Comparison of ENCODE assay signal across 2 cellular contexts in genomic region chr18:57334383-57334782, GRCh38.
TF ChIP-seq lines count a peak whose summit lies in the region.

No MANE protein-coding gene starts in this region.

TF ChIP-seq in GM23338, 12 proteins besides CTCF, POLR2A, EP300 and RAD21 (continued from another document):
- TF ChIP-seq, protein P1, sequence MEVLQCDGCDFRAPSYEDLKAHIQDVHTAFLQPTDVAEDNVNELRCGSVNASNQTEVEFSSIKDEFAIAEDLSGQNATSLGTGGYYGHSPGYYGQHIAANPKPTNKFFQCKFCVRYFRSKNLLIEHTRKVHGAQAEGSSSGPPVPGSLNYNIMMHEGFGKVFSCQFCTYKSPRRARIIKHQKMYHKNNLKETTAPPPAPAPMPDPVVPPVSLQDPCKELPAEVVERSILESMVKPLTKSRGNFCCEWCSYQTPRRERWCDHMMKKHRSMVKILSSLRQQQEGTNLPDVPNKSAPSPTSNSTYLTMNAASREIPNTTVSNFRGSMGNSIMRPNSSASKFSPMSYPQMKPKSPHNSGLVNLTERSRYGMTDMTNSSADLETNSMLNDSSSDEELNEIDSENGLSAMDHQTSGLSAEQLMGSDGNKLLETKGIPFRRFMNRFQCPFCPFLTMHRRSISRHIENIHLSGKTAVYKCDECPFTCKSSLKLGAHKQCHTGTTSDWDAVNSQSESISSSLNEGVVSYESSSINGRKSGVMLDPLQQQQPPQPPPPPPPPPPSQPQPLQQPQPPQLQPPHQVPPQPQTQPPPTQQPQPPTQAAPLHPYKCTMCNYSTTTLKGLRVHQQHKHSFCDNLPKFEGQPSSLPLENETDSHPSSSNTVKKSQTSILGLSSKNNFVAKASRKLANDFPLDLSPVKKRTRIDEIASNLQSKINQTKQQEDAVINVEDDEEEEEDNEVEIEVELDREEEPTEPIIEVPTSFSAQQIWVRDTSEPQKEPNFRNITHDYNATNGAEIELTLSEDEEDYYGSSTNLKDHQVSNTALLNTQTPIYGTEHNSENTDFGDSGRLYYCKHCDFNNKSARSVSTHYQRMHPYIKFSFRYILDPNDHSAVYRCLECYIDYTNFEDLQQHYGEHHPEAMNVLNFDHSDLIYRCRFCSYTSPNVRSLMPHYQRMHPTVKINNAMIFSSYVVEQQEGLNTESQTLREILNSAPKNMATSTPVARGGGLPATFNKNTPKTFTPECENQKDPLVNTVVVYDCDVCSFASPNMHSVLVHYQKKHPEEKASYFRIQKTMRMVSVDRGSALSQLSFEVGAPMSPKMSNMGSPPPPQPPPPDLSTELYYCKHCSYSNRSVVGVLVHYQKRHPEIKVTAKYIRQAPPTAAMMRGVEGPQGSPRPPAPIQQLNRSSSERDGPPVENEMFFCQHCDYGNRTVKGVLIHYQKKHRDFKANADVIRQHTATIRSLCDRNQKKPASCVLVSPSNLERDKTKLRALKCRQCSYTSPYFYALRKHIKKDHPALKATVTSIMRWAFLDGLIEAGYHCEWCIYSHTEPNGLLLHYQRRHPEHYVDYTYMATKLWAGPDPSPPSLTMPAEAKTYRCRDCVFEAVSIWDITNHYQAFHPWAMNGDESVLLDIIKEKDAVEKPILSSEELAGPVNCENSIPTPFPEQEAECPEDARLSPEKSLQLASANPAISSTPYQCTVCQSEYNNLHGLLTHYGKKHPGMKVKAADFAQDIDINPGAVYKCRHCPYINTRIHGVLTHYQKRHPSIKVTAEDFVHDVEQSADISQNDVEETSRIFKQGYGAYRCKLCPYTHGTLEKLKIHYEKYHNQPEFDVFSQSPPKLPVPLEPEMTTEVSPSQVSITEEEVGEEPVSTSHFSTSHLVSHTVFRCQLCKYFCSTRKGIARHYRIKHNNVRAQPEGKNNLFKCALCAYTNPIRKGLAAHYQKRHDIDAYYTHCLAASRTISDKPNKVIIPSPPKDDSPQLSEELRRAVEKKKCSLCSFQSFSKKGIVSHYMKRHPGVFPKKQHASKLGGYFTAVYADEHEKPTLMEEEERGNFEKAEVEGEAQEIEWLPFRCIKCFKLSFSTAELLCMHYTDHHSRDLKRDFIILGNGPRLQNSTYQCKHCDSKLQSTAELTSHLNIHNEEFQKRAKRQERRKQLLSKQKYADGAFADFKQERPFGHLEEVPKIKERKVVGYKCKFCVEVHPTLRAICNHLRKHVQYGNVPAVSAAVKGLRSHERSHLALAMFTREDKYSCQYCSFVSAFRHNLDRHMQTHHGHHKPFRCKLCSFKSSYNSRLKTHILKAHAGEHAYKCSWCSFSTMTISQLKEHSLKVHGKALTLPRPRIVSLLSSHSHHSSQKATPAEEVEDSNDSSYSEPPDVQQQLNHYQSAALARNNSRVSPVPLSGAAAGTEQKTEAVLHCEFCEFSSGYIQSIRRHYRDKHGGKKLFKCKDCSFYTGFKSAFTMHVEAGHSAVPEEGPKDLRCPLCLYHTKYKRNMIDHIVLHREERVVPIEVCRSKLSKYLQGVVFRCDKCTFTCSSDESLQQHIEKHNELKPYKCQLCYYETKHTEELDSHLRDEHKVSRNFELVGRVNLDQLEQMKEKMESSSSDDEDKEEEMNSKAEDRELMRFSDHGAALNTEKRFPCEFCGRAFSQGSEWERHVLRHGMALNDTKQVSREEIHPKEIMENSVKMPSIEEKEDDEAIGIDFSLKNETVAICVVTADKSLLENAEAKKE (CRISPR knock-in tag; IDR thresholded peaks at IDR 0.05) = no peak
- TF ChIP-seq JUNB (IDR thresholded peaks at IDR 0.05; ENCODE audit: unreplicated experiment) (no peak), ZNF114 (CRISPR knock-in tag; IDR thresholded peaks at IDR 0.05) (no peak)

TF ChIP-seq in WTC11, 78 proteins besides CTCF, POLR2A, EP300 and RAD21 (continued from another document):
- TF ChIP-seq, protein P2, sequence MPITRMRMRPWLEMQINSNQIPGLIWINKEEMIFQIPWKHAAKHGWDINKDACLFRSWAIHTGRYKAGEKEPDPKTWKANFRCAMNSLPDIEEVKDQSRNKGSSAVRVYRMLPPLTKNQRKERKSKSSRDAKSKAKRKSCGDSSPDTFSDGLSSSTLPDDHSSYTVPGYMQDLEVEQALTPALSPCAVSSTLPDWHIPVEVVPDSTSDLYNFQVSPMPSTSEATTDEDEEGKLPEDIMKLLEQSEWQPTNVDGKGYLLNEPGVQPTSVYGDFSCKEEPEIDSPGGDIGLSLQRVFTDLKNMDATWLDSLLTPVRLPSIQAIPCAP (CRISPR knock-in tag; IDR thresholded peaks at IDR 0.05) = no peak
- TF ChIP-seq ZNF219 (CRISPR knock-in tag; IDR thresholded peaks at IDR 0.05; ENCODE audit: borderline replicate concordance) (no peak), GABPB1 (CRISPR knock-in tag; IDR thresholded peaks at IDR 0.05) (no peak), GRHL2 (CRISPR knock-in tag; IDR thresholded peaks at IDR 0.05; ENCODE audit: insufficient replicate concordance, severe bottlenecking) (no peak), TCF7 (CRISPR knock-in tag; IDR thresholded peaks at IDR 0.05; ENCODE audit: low read depth) (no peak), FOXP1 (CRISPR knock-in tag; IDR thresholded peaks at IDR 0.05; ENCODE audit: borderline replicate concordance) (no peak), FOXJ3 (CRISPR knock-in tag; IDR thresholded peaks at IDR 0.05; ENCODE audit: borderline replicate concordance) (no peak), NFYB (CRISPR knock-in tag; conservative IDR thresholded peaks at IDR 0.05; ENCODE audit: low read depth) (no peak)
- TF ChIP-seq, protein P3, sequence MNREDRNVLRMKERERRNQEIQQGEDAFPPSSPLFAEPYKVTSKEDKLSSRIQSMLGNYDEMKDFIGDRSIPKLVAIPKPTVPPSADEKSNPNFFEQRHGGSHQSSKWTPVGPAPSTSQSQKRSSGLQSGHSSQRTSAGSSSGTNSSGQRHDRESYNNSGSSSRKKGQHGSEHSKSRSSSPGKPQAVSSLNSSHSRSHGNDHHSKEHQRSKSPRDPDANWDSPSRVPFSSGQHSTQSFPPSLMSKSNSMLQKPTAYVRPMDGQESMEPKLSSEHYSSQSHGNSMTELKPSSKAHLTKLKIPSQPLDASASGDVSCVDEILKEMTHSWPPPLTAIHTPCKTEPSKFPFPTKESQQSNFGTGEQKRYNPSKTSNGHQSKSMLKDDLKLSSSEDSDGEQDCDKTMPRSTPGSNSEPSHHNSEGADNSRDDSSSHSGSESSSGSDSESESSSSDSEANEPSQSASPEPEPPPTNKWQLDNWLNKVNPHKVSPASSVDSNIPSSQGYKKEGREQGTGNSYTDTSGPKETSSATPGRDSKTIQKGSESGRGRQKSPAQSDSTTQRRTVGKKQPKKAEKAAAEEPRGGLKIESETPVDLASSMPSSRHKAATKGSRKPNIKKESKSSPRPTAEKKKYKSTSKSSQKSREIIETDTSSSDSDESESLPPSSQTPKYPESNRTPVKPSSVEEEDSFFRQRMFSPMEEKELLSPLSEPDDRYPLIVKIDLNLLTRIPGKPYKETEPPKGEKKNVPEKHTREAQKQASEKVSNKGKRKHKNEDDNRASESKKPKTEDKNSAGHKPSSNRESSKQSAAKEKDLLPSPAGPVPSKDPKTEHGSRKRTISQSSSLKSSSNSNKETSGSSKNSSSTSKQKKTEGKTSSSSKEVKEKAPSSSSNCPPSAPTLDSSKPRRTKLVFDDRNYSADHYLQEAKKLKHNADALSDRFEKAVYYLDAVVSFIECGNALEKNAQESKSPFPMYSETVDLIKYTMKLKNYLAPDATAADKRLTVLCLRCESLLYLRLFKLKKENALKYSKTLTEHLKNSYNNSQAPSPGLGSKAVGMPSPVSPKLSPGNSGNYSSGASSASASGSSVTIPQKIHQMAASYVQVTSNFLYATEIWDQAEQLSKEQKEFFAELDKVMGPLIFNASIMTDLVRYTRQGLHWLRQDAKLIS (CRISPR knock-in tag; IDR thresholded peaks at IDR 0.05; ENCODE audit: borderline replicate concordance) = no peak
TF ChIP-seq in WTC11: peak in this region for 0.
